20 cellular contexts compared by ENCODE assay signal in the genomic region with DNA sequence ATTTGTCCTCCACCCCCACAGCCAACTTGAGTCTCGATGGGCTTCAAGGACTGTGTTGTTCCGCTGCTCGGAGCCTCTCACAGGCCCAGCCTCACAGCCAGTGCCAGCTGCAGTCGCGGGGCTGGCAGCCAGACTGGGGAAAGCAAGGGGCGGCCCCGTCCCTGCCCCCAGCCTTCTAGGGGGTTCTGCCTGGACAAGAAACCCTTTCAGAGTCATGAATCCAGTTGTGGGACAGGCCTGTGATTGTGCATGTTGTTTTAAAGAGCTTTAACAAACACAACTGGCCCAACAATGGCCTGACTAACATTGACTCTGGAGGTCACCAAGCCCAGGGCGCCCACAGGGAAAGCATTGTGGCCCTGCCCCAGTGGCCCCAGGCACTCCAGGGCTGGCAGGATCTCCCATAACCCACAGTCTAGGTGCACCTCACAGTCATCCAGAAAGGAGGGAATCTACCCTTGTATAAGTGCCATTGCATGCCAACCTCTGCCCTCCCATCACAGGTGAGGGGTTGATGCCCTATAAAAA.
A peak's percentile ranks its signal among the peaks of the same experiment; 100 is the strongest.
DNase-seq lines count a peak whose midpoint lies in the region; ATAC-seq, FAIRE-seq and TF ChIP-seq lines count a peak whose summit lies in the region.
"Had no signal": no experiment of that assay in that cellular context is flagged by ENCODE, and none has a peak within 500 bp of the region (broad histone marks: within the 10 kb centered on the region; RNA-seq: fewer than 3 reads in every experiment).

No MANE protein-coding gene starts in this region.

- H3K4me2 ChIP-seq in A549 (peak overlapping the region; percentile 86), PC-9 (peak overlapping the region; percentile 80), smooth muscle cell (no peak overlapping the region)

- DNase-seq in A549 (ENCODE audit: low read depth in 1 of 2, low spot score in 1 of 2): no peak
- DNase-seq in PC-9: peak; percentile 41 to 74
- peak; percentile 99 for DNase-seq in globus pallidus (ENCODE audit: low spot score)
- peak; percentile 79 to 99 (median 92) for DNase-seq in posterior cingulate gyrus
- DNase-seq in body of pancreas: no peak
- no peak for DNase-seq in smooth muscle cell (lab: John Stamatoyannopoulos, UW; ENCODE audit: unreplicated experiment)
- DNase-seq: activated gamma-delta T cell treated with Interleukin-2 at 50 U/mL for 16 hours; dermis blood vessel endothelial cell; HCEC 1CT; heart right ventricle; kidney glomerular epithelial cell; NCI-H1436 treated with DMSO at 0.1 percent for 48 hours; pancreas; spleen; stimulated activated naive B cell treated with anti-CD40 and anti-IgM and Interleukin-4, amounts not matched to agents 10 μg/mL and 1 μg/mL and 100 μg/mL, for 72 hours; uterus had no signal

- H3K27ac ChIP-seq in A549 (peak overlapping the region; percentile 71 to 85), PC-9 (peak overlapping the region; percentile 80), body of pancreas (no peak overlapping the region), smooth muscle cell (ENCODE audit: low read depth) (no peak overlapping the region)
- H3K27ac ChIP-seq: ascending aorta, heart right ventricle, pancreas, spleen, uterus had no signal

- H3K36me3 ChIP-seq in PC-9 (ENCODE audit: low read depth) (no peaks in the 10 kb centered on the region), body of pancreas (replicated peaks in 1 of 2; ENCODE audit: insufficient read depth in 1 of 2, low read depth in 2 of 2) (no peaks in the 10 kb centered on the region), smooth muscle cell (ENCODE audit: low read depth) (no peaks in the 10 kb centered on the region)
- H3K36me3 ChIP-seq: ascending aorta, heart right ventricle, pancreas, spleen, uterus had no signal

- no peak for TF ChIP-seq RAD21 in A549 (conservative IDR thresholded peaks at IDR 0.05 in 1 of 2, IDR thresholded peaks at IDR 0.05 in 1 of 2)

- no peaks in the 10 kb centered on the region for H3K9me2 ChIP-seq in PC-9 (ENCODE audit: insufficient read depth)

- BruUV-seq in PC-9 (replicated peaks; lab: Mats Ljungman, UMichigan): no TSS peak

- POLR2A ChIA-PET in A549 (lab: Yijun Ruan, JAX) (no interaction called here), PC-9 (lab: Charles Lee; ENCODE audit: unreplicated experiment) (no interaction called here)

- intact Hi-C loops in PC-9 (cut with micrococcal nuclease; ENCODE audit: unreplicated experiment): loop anchor here (10.0 kb wide), 1 partner anchor 269 kb away; a partner anchor contains a TSS
- intact Hi-C loops in posterior cingulate gyrus (cut with DNase I): loop anchor here (2.0 to 5.0 kb wide), 2 partner anchors 36 to 49 kb away; no protein-coding TSS in a partner anchor
- intact Hi-C loops in body of pancreas (cut with DNase I): no loop called here

- no peak for TF ChIP-seq CTCF in A549 (IDR thresholded peaks at IDR 0.05)
- TF ChIP-seq CTCF in PC-9 (conservative IDR thresholded peaks at IDR 0.05): no peak
- TF ChIP-seq CTCF in body of pancreas (IDR thresholded peaks at IDR 0.05): no peak
- TF ChIP-seq CTCF in smooth muscle cell (IDR thresholded peaks at IDR 0.05; ENCODE audit: borderline replicate concordance, insufficient read depth, poor library complexity, severe bottlenecking): no peak

- H3F3A ChIP-seq in PC-9 (ENCODE audit: insufficient read depth, low read depth) (peaks cover 29% of the 10 kb centered on the region), smooth muscle cell (ENCODE audit: low read depth) (no peaks in the 10 kb centered on the region)

- CTCF ChIA-PET in A549 (lab: Yijun Ruan, JAX): interaction anchor here (0.6 to 7.8 kb wide), 13 partner anchors 9 to 690 kb away, joined by 3 to 56 read pairs (median 5); no protein-coding TSS in a partner anchor
- CTCF ChIA-PET in PC-9 (lab: Charles Lee): interaction anchor here (0.6 to 2.6 kb wide), 4 partner anchors 12 to 126 kb away, joined by 3 to 10 read pairs (median 6); no protein-coding TSS in a partner anchor

- FAIRE-seq in A549 (lab: Jason Lieb, UNC): no peak
- FAIRE-seq: pancreas had no signal

- no peaks in the 10 kb centered on the region for H3K27me3 ChIP-seq in PC-9 (ENCODE audit: insufficient read depth, low read depth)
- no peaks in the 10 kb centered on the region for H3K27me3 ChIP-seq in body of pancreas
- no peaks in the 10 kb centered on the region for H3K27me3 ChIP-seq in smooth muscle cell (ENCODE audit: low read depth)
- H3K27me3 ChIP-seq: ascending aorta, heart right ventricle, pancreas, spleen, uterus had no signal

- H3K4me3 ChIP-seq in A549 (peak overlapping the region; percentile 34; the same call in 1 of the 3 replicates), PC-9 (no peak overlapping the region), body of pancreas (no peak overlapping the region), smooth muscle cell (no peak overlapping the region)
- H3K4me3 ChIP-seq: ascending aorta, heart right ventricle, pancreas, spleen, uterus had no signal

- no peak overlapping the region for H3K9ac ChIP-seq in smooth muscle cell (ENCODE audit: low read depth)

- ATAC-seq in A549: peak in 1 of 2 experiments; percentile 7; a peak in 2 of 6 replicates
- ATAC-seq in body of pancreas: no peak
- no peak for ATAC-seq in HG03469 (IDR thresholded peaks at IDR 0.05; ENCODE audit: unreplicated experiment)
- ATAC-seq in GM18868 (IDR thresholded peaks at IDR 0.05; ENCODE audit: unreplicated experiment): no peak
- ATAC-seq: activated CD4-positive, alpha-beta T cell treated with anti-CD3 and anti-CD28 coated beads for 36 hours had no signal

- H3K4me1 ChIP-seq in A549 (peaks cover 32% of the 10 kb centered on the region), PC-9 (replicated peaks; ENCODE audit: insufficient read depth) (peaks cover 40% of the 10 kb centered on the region), body of pancreas (peaks cover 11% of the 10 kb centered on the region), smooth muscle cell (ENCODE audit: low read depth) (no peaks in the 10 kb centered on the region)
- H3K4me1 ChIP-seq: ascending aorta, spleen, uterus had no signal

- no peaks in the 10 kb centered on the region for H4K20me1 ChIP-seq in PC-9 (ENCODE audit: insufficient read depth)
- no peaks in the 10 kb centered on the region for H4K20me1 ChIP-seq in smooth muscle cell (ENCODE audit: low read depth)

- no peaks in the 10 kb centered on the region for H3K79me2 ChIP-seq in PC-9 (ENCODE audit: low read depth)
- no peaks in the 10 kb centered on the region for H3K79me2 ChIP-seq in smooth muscle cell (ENCODE audit: low read depth)

- WGBS in A549 (ENCODE audit: missing lambda C conversion rate): 93% methylated on average over 8 of the region's 8 CpGs
- WGBS in body of pancreas, 2 donors: 84 to 100% methylated on average over 3 to 8 of the region's 8 CpGs
- 93% methylated on average over 8 of the region's 8 CpGs for WGBS in smooth muscle cell (ENCODE audit: low lambda C conversion rate)

- H3K9me3 ChIP-seq in A549 (no peaks in the 10 kb centered on the region), PC-9 (ENCODE audit: insufficient read depth, low read depth) (no peaks in the 10 kb centered on the region), body of pancreas (no peaks in the 10 kb centered on the region), smooth muscle cell (replicated peaks; ENCODE audit: low read depth) (no peaks in the 10 kb centered on the region)
- H3K9me3 ChIP-seq: ascending aorta, heart right ventricle, pancreas, spleen, uterus had no signal

- TF ChIP-seq EP300 in A549 (IDR thresholded peaks at IDR 0.05): no peak

- TF ChIP-seq POLR2A in A549 (IDR thresholded peaks at IDR 0.05; ENCODE audit: low read length): no peak
- no peak for TF ChIP-seq POLR2A in body of pancreas (IDR thresholded peaks at IDR 0.05)

- H2AFZ ChIP-seq in PC-9: no peak overlapping the region
- H2AFZ ChIP-seq in smooth muscle cell (ENCODE audit: low read depth): no peak overlapping the region

TF ChIP-seq in A549, 52 proteins besides CTCF, POLR2A, EP300 and RAD21:
- no peak for TF ChIP-seq MAZ (IDR thresholded peaks at IDR 0.05; ENCODE audit: borderline replicate concordance, low read depth, low read length)

Comparison
In these comparisons a context has a peak if more than half of its experiments do, and no peak if none do; other contexts are left out.
1. DNase-seq: peak in PC-9 (2 of 2), globus pallidus (single experiment) and posterior cingulate gyrus (10 of 10); none in A549 (0 of 2), body of pancreas (0 of 4) and smooth muscle cell (single experiment).
2. H3K27ac ChIP-seq: peak in A549 (2 of 2) and PC-9 (single experiment); none in body of pancreas (0 of 4) and smooth muscle cell (single experiment).